In genomic region chr16:26985100-26986065, GRCh38 we compare ENCODE assay signal across 16 cellular contexts.
A peak's percentile ranks its signal among the peaks of the same experiment; 100 is the strongest.
DNase-seq lines count a peak whose midpoint lies in the region; ATAC-seq and TF ChIP-seq lines count a peak whose summit lies in the region.
"Had no signal": no experiment of that assay in that cellular context is flagged by ENCODE, and none has a peak within 500 bp of the region (broad histone marks: within the 10 kb centered on the region; RNA-seq: fewer than 3 reads in every experiment).

No MANE protein-coding gene starts in this region.

- DNase-seq in SK-N-SH (no peak), PC-9 (no peak), iPS DF 6.9 (ENCODE audit: low read depth, low spot score) (peak; percentile 27), RPMI8226 (no peak), T-helper 2 cell (no peak)
- DNase-seq: 8988T, C1 segment of cervical spinal cord, EL, MV-4-11, NCI-H1436, NCI-H2029 treated with DMSO at 0.1 percent for 48 hours, NCI-H510A had no signal

- H4K20me1 ChIP-seq in SK-N-SH (ENCODE audit: insufficient read depth) = no peaks in the 10 kb centered on the region
- H4K20me1 ChIP-seq in PC-9 (ENCODE audit: insufficient read depth) = no peaks in the 10 kb centered on the region

- H3K4me2 ChIP-seq in SK-N-SH (0 out of 2 replicates have a peak overlapping the region, but pooled peaks have one; percentile 7), PC-9 (peak overlapping the region; percentile 47; the same call in 1 of the 2 replicates)

- H3K4me3 ChIP-seq in SK-N-SH (ENCODE audit: low read depth in 2 of 2, low read length in 1 of 2) (no peak overlapping the region), PC-9 (no peak overlapping the region), iPS DF 6.9 (ENCODE audit: low read length) (no peak overlapping the region)
- H3K4me3 ChIP-seq: SJSA1 had no signal

- CTCF ChIA-PET in SK-N-SH (lab: Yijun Ruan, JAX) = no interaction called here
- CTCF ChIA-PET in PC-9 (lab: Charles Lee) = no interaction called here

- 14% methylated on average over 17 of the region's 17 CpGs for WGBS in SK-N-SH (ENCODE audit: low lambda C conversion rate)
- no CpG with 5 or more reads among the region's 17 CpGs for WGBS in iPS DF 6.9 (ENCODE audit: insufficient coverage, insufficient read length)

- no peak overlapping the region for H3K9ac ChIP-seq in SK-N-SH

- ATAC-seq in SK-N-SH treated with all-trans-retinoic acid at 6 μM for 48 hours = no peak
- ATAC-seq in GM18520 (IDR thresholded peaks at IDR 0.05; ENCODE audit: unreplicated experiment) = no peak
- ATAC-seq in GM18505 (IDR thresholded peaks at IDR 0.05; ENCODE audit: unreplicated experiment) = no peak

- H3K9me2 ChIP-seq in SK-N-SH (no peaks in the 10 kb centered on the region), PC-9 (ENCODE audit: insufficient read depth) (no peaks in the 10 kb centered on the region)

- H3K4me1 ChIP-seq in SK-N-SH (ENCODE audit: control insufficient read depth in 1 of 2, insufficient read depth in 2 of 2, low read depth in 1 of 2, low read length in 1 of 2) = no peaks in the 10 kb centered on the region
- H3K4me1 ChIP-seq in PC-9 (replicated peaks; ENCODE audit: insufficient read depth) = no peaks in the 10 kb centered on the region
- H3K4me1 ChIP-seq in iPS DF 6.9 (ENCODE audit: control insufficient read depth, insufficient read depth, low read length) = peaks cover 3% of the 10 kb centered on the region; the same call in 1 of the 2 replicates

- no peaks in the 10 kb centered on the region for H3K27me3 ChIP-seq in SK-N-SH (ENCODE audit: insufficient read depth)
- H3K27me3 ChIP-seq in PC-9 (ENCODE audit: insufficient read depth, low read depth) = peaks cover 44% of the 10 kb centered on the region
- H3K27me3 ChIP-seq in iPS DF 6.9 (ENCODE audit: control insufficient read depth, insufficient read depth, low read length) = no peaks in the 10 kb centered on the region
- H3K27me3 ChIP-seq: SJSA1 had no signal

- intact Hi-C loops in PC-9 (cut with micrococcal nuclease; ENCODE audit: unreplicated experiment) = no loop called here

- TF ChIP-seq RAD21 in SK-N-SH (IDR thresholded peaks at IDR 0.05; ENCODE audit: low read length) = no peak

- H3F3A ChIP-seq in SK-N-SH (replicated peaks; ENCODE audit: insufficient read depth) (no peaks in the 10 kb centered on the region), PC-9 (ENCODE audit: insufficient read depth, low read depth) (no peaks in the 10 kb centered on the region)

- H3K9me3 ChIP-seq in SK-N-SH (no peaks in the 10 kb centered on the region), PC-9 (ENCODE audit: insufficient read depth, low read depth) (no peaks in the 10 kb centered on the region), iPS DF 6.9 (ENCODE audit: control insufficient read depth, insufficient read depth, low read length) (no peaks in the 10 kb centered on the region; the same call in 1 of the 2 replicates)
- H3K9me3 ChIP-seq: SJSA1 had no signal

- H2AFZ ChIP-seq in SK-N-SH (ENCODE audit: low read depth) (no peak overlapping the region), PC-9 (no peak overlapping the region)

- POLR2A ChIA-PET in SK-N-SH (lab: Yijun Ruan, JAX) = no interaction called here
- POLR2A ChIA-PET in PC-9 (lab: Charles Lee; ENCODE audit: unreplicated experiment) = no interaction called here

- TF ChIP-seq CTCF in SK-N-SH (IDR thresholded peaks at IDR 0.05) (no peak), PC-9 (conservative IDR thresholded peaks at IDR 0.05) (no peak)

- H3K36me3 ChIP-seq in SK-N-SH (replicated peaks in 1 of 2; ENCODE audit: control insufficient read depth in 1 of 2, insufficient read depth in 2 of 2, low read length in 1 of 2) (no peaks in the 10 kb centered on the region), PC-9 (ENCODE audit: low read depth) (no peaks in the 10 kb centered on the region), iPS DF 6.9 (ENCODE audit: control insufficient read depth, insufficient read depth, low read length) (no peaks in the 10 kb centered on the region)
- H3K36me3 ChIP-seq: SJSA1 had no signal

- H3K27ac ChIP-seq in SK-N-SH (ENCODE audit: low read depth in 2 of 2, low read length in 1 of 2) (no peak overlapping the region), PC-9 (no peak overlapping the region), iPS DF 6.9 (ENCODE audit: low read length) (peak overlapping the region; percentile 35)
- H3K27ac ChIP-seq: SJSA1 had no signal

- no peak for TF ChIP-seq EP300 in SK-N-SH (IDR thresholded peaks at IDR 0.05; ENCODE audit: borderline replicate concordance in 1 of 2, low read depth in 1 of 2, low read length in 1 of 2)

- H3K79me2 ChIP-seq in SK-N-SH (ENCODE audit: insufficient read depth) (no peaks in the 10 kb centered on the region), PC-9 (ENCODE audit: low read depth) (no peaks in the 10 kb centered on the region)

- no TSS peak for BruUV-seq in PC-9 (replicated peaks; lab: Mats Ljungman, UMichigan)

- no peak for TF ChIP-seq POLR2A in GM18505 (IDR thresholded peaks at IDR 0.05; ENCODE audit: borderline replicate concordance, extremely low read depth, insufficient read depth, insufficient read length)

TF ChIP-seq in SK-N-SH, 30 proteins besides CTCF, POLR2A, EP300 and RAD21 (continues in another document):
- no peak for TF ChIP-seq YY1 (IDR thresholded peaks at IDR 0.05; ENCODE audit: low read depth)
- TF ChIP-seq TAF1 (IDR thresholded peaks at IDR 0.05; ENCODE audit: borderline replicate concordance, low read depth, low read length) = no peak
- no peak for TF ChIP-seq JUND (IDR thresholded peaks at IDR 0.05)
- no peak for TF ChIP-seq EZH2phosphoT487 (IDR thresholded peaks at IDR 0.05; ENCODE audit: borderline replicate concordance, low read depth)
- no peak for TF ChIP-seq REST (IDR thresholded peaks at IDR 0.05; ENCODE audit: low read depth, low read length)
- no peak for TF ChIP-seq GABPA (IDR thresholded peaks at IDR 0.05; ENCODE audit: low read depth)
- TF ChIP-seq FOSL2 (IDR thresholded peaks at IDR 0.05; ENCODE audit: borderline replicate concordance, low read depth) = no peak
- no peak for TF ChIP-seq TCF12 (IDR thresholded peaks at IDR 0.05)
- TF ChIP-seq GATA2 (CRISPR knock-in tag; IDR thresholded peaks at IDR 0.05) = no peak

TF ChIP-seq in SK-N-SH treated with all-trans-retinoic acid at 6 μM for 48 hours, 23 proteins besides CTCF, POLR2A, EP300 and RAD21:
- no peak for TF ChIP-seq ARNTL (CRISPR knock-in tag; IDR thresholded peaks at IDR 0.05; ENCODE audit: borderline replicate concordance, low read depth)
- TF ChIP-seq SNAI2 (CRISPR knock-in tag; IDR thresholded peaks at IDR 0.05) = no peak
- TF ChIP-seq BACH2 (CRISPR knock-in tag; IDR thresholded peaks at IDR 0.05; ENCODE audit: borderline replicate concordance) = no peak
